Comparison of ENCODE assay signal across 12 cellular contexts in the genomic region with DNA sequence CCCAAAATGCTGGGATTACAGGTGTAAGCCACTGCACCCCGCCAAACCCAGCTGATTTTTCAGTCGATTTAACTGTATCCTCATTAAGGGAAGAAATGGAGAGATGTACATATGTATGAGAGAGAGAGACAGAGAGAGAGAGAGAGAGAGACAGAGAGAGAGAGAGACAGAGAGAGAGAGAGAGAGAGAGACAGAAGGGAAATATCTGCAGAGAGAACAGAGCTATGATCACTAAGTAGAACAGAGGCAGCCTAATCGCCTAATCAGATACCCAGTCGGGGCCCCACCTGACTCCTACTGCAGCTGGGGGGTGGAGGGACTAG.
DNase-seq lines count a peak whose midpoint lies in the region; ATAC-seq and TF ChIP-seq lines count a peak whose summit lies in the region.
"Had no signal": no experiment of that assay in that cellular context is flagged by ENCODE, and none has a peak within 500 bp of the region (broad histone marks: within the 10 kb centered on the region; RNA-seq: fewer than 3 reads in every experiment).

No MANE protein-coding gene starts in this region.

- no peak overlapping the region for H4K8ac ChIP-seq in mesendoderm (ENCODE audit: low read depth, low read length)

- ATAC-seq in left ventricle myocardium superior = peak; percentile 18

- H3K9me3 Mint-ChIP-seq in brain (peaks cover 0 to 4% (median under 1%) of the 10 kb centered on the region in 5 experiments), type B pancreatic cell (no peaks in the 10 kb centered on the region)
- H3K9me3 Mint-ChIP-seq: activated T-helper 1 cell treated with anti-CD3 and anti-CD28 coated beads, Interleukin-12 subunit alpha, Interleukin-12 subunit beta, Interleukin-2, Interleukin-4 antibody, amounts not matched to agents 30 ng/mL and 10 ng/mL and 1 ng/mL, durations not matched to agents 14 hours and 24 hours and 36 hours had no signal

- no peak overlapping the region for H2BK15ac ChIP-seq in mesendoderm (replicated peaks; ENCODE audit: low read depth)

- peak overlapping the region; percentile 84 to 95 (median 92) for H3K4me3 Mint-ChIP-seq in brain
- H3K4me3 Mint-ChIP-seq in type B pancreatic cell = peak overlapping the region; percentile 85
- H3K4me3 Mint-ChIP-seq: activated T-helper 1 cell treated with anti-CD3 and anti-CD28 coated beads, Interleukin-12 subunit alpha, Interleukin-12 subunit beta, Interleukin-2, Interleukin-4 antibody, amounts not matched to agents 30 ng/mL and 10 ng/mL and 1 ng/mL, durations not matched to agents 14 hours and 24 hours and 36 hours had no signal

- H3K18ac ChIP-seq in mesendoderm (ENCODE audit: low read length) = no peak overlapping the region

- H3K4me1 Mint-ChIP-seq in brain = peaks cover 58% of the 10 kb centered on the region
- H3K4me1 Mint-ChIP-seq in type B pancreatic cell (ENCODE audit: unreplicated experiment) = peaks cover 14% of the 10 kb centered on the region

- no peak overlapping the region for H3K9ac ChIP-seq in mesendoderm (ENCODE audit: low read length)

- no peak overlapping the region for H3K27ac ChIP-seq in mesendoderm (ENCODE audit: low read depth, low read length)
- H3K27ac ChIP-seq: tibial nerve had no signal

- CTCF ChIA-PET in HEK293T (lab: Yijun Ruan, JAX) = no interaction called here

- no peak overlapping the region for H2BK120ac ChIP-seq in mesendoderm (ENCODE audit: low read depth, low read length)

- H3K4ac ChIP-seq in mesendoderm (ENCODE audit: low read depth, low read length) = no peak overlapping the region

- H3K27me3 Mint-ChIP-seq in brain (peaks cover 7% of the 10 kb centered on the region), type B pancreatic cell (peaks cover 46% of the 10 kb centered on the region)

- no peak overlapping the region for H2AK5ac ChIP-seq in mesendoderm (ENCODE audit: low read length)

- no peaks in the 10 kb centered on the region for H3K4me1 ChIP-seq in mesendoderm (ENCODE audit: control insufficient read depth, low read depth, low read length)

- H3K79me1 ChIP-seq in mesendoderm (ENCODE audit: low read length) = no peaks in the 10 kb centered on the region

- no peaks in the 10 kb centered on the region for H3K79me2 ChIP-seq in mesendoderm (ENCODE audit: control insufficient read depth, insufficient read depth, low read length)

- H3K4me2 ChIP-seq in mesendoderm (ENCODE audit: low read length) = peak overlapping the region; percentile 49

- intact Hi-C loops in left ventricle myocardium superior (cut with micrococcal nuclease) = no loop called here
- intact Hi-C loops in cardiac septum (cut with DNase I) = loop anchor here (10.0 kb wide), 1 partner anchor 185 kb away; no protein-coding TSS in a partner anchor

- no peaks in the 10 kb centered on the region for H3K27me3 ChIP-seq in mesendoderm (ENCODE audit: insufficient read depth, low read length, poor library complexity)
- H3K27me3 ChIP-seq: MG63 had no signal

- H2BK5ac ChIP-seq in mesendoderm (ENCODE audit: low read length) = no peak overlapping the region

- DNase-seq in left ventricle myocardium superior (no peak), cardiac septum (ENCODE audit: low spot score) (no peak), mesendoderm (no peak), type B pancreatic cell (ENCODE audit: extremely low spot score, unreplicated experiment) (no peak), HEK293T (ENCODE audit: extremely low spot score) (no peak), NCI-H2107 treated with DMSO at 0.1 percent for 48 hours (lab: John Stamatoyannopoulos, UW; ENCODE audit: unreplicated experiment) (no peak)
- DNase-seq in stimulated activated CD4-positive, alpha-beta T cell treated with anti-CD3 and anti-CD28 coated beads, Interleukin-4, amount 100 ng/mL, for 4 hours = no peak
- DNase-seq: GDM1, MG63 had no signal

- TF ChIP-seq CTCF in brain (conservative IDR thresholded peaks at IDR 0.05) (no peak), type B pancreatic cell (conservative IDR thresholded peaks at IDR 0.05) (no peak)

- peaks cover 10% of the 10 kb centered on the region for H3K36me3 Mint-ChIP-seq in brain
- H3K36me3 Mint-ChIP-seq in type B pancreatic cell = no peaks in the 10 kb centered on the region

- H3K36me3 ChIP-seq in mesendoderm (ENCODE audit: control insufficient read depth, insufficient read depth, low read length) = no peaks in the 10 kb centered on the region
- H3K36me3 ChIP-seq: MG63, tibial nerve had no signal

- no peak overlapping the region for H3K23ac ChIP-seq in mesendoderm (ENCODE audit: low read length)

- H3K4me3 ChIP-seq in mesendoderm (ENCODE audit: low read length) = no peak overlapping the region
- H3K4me3 ChIP-seq: MG63 had no signal

- peak overlapping the region; percentile 58 for H3K56ac ChIP-seq in mesendoderm (ENCODE audit: low read length)

- POLR2A ChIA-PET in HEK293T (lab: Yijun Ruan, JAX) = interaction anchor here (1.2 kb wide), 2 partner anchors 37 to 498 kb away, joined by 3 read pairs; no protein-coding TSS in a partner anchor

- peak overlapping the region; percentile 94 to 99 (median 99) for H3K27ac Mint-ChIP-seq in brain
- no peak overlapping the region for H3K27ac Mint-ChIP-seq in type B pancreatic cell
- H3K27ac Mint-ChIP-seq: activated T-helper 1 cell treated with anti-CD3 and anti-CD28 coated beads, Interleukin-12 subunit alpha, Interleukin-12 subunit beta, Interleukin-2, Interleukin-4 antibody, amounts not matched to agents 30 ng/mL and 10 ng/mL and 1 ng/mL, durations not matched to agents 14 hours and 24 hours and 36 hours had no signal

- H4K5ac ChIP-seq in mesendoderm (ENCODE audit: low read length) = no peak overlapping the region

- WGBS in mesendoderm (ENCODE audit: extremely low coverage, insufficient coverage, low lambda C conversion rate) = no CpG with 5 or more reads among the region's 4 CpGs

TF ChIP-seq in HEK293T, 16 proteins besides CTCF, POLR2A, EP300 and RAD21:
- no peak for TF ChIP-seq LEF1 (IDR thresholded peaks at IDR 0.05; ENCODE audit: borderline replicate concordance)
- TF ChIP-seq ELF4 (IDR thresholded peaks at IDR 0.05) = no peak
- TF ChIP-seq, protein P1, sequence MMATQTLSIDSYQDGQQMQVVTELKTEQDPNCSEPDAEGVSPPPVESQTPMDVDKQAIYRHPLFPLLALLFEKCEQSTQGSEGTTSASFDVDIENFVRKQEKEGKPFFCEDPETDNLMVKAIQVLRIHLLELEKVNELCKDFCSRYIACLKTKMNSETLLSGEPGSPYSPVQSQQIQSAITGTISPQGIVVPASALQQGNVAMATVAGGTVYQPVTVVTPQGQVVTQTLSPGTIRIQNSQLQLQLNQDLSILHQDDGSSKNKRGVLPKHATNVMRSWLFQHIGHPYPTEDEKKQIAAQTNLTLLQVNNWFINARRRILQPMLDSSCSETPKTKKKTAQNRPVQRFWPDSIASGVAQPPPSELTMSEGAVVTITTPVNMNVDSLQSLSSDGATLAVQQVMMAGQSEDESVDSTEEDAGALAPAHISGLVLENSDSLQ (IDR thresholded peaks at IDR 0.05) = no peak
- TF ChIP-seq FOXK2 (IDR thresholded peaks at IDR 0.05) = no peak
- no peak for TF ChIP-seq SP1 (IDR thresholded peaks at IDR 0.05)
- no peak for TF ChIP-seq NFRKB (IDR thresholded peaks at IDR 0.05)
- no peak for TF ChIP-seq HDGF (IDR thresholded peaks at IDR 0.05; ENCODE audit: borderline replicate concordance)
- TF ChIP-seq TARDBP (IDR thresholded peaks at IDR 0.05) = no peak
- no peak for TF ChIP-seq SUZ12 (IDR thresholded peaks at IDR 0.05)
- TF ChIP-seq ARNT (IDR thresholded peaks at IDR 0.05) = no peak
- TF ChIP-seq FOXM1 (IDR thresholded peaks at IDR 0.05; ENCODE audit: borderline replicate concordance) = no peak
- no peak for TF ChIP-seq L3MBTL2 (conservative IDR thresholded peaks at IDR 0.05)
- no peak for TF ChIP-seq BHLHE40 (IDR thresholded peaks at IDR 0.05; ENCODE audit: borderline replicate concordance)
- TF ChIP-seq FOXA1 (IDR thresholded peaks at IDR 0.05) = no peak
- no peak for TF ChIP-seq CTBP1 (IDR thresholded peaks at IDR 0.05; ENCODE audit: borderline replicate concordance)
- no peak for TF ChIP-seq ZNF384 (IDR thresholded peaks at IDR 0.05)
